22 cellular contexts compared by ENCODE assay signal in the genomic region with DNA sequence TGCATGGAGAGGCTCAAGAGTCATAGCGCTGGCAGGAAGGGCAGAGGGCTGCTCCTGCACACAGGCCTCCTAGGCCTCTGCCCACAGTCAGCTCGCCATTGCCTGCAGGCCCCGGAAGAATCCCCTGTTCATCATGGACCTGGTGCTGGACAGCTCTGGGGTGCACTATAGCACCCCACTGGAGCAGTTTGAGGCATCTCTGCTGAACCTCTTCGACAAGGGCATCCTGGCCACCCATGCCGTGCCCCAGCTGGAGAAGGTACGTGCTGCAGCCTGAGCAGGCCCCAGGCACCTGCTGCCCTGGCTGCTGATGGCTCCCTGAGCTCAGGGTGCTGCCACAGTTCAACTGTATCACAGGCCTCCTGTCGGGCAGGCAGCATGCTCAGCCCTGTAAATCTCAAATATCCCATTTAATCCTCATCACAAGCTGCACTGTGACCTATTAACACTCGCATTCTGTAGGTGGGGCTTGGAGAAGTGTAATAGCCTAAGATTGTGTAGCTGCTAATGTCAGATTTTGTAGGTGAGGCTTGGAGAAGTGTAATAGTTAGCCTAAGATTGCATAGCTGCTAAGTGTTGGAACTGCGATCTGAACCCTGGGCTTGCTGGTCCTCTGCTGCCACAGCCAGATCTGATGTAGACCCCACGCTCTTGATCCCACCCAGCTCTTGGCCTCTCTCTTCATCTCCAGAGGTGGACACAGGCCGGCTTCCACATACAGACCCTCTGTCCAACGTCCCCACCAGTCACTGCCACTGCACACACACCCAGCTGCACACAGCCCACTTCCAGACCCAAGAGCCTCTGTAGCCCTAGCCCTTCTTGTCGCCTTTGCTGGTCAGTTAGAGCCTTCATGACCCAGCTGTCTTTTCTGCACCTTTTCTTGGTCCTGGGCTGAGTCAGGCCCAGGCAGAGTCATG.
"Had no signal": no experiment of that assay in that cellular context is flagged by ENCODE, and none has a peak within 500 bp of the region (broad histone marks: within the 10 kb centered on the region; RNA-seq: fewer than 3 reads in every experiment).

No MANE protein-coding gene starts in this region.

- DNase-seq: activated CD4-positive, alpha-beta T cell treated with anti-CD3 and anti-CD28 coated beads for 1 hour; activated CD4-positive, alpha-beta T cell treated with anti-CD3 and anti-CD28 coated beads, Interleukin-2, amount 50 U/mL, for 48 hours; activated gamma-delta T cell treated with Interleukin-2 at 50 U/mL for 16 hours; activated T-cell treated with anti-CD3 and anti-CD28 coated beads, Interleukin-2, amount 50 U/mL, for 72 hours; anterior cingulate cortex; esophagus squamous epithelium; hippocampal formation; naive thymus-derived CD4-positive, alpha-beta T cell; posterior cingulate gyrus; stimulated activated CD4-positive, alpha-beta T cell treated with anti-CD3 and anti-CD28 coated beads, Interleukin-15, amount 100 ng/mL, for 24 hours; stimulated activated CD4-positive, alpha-beta T cell treated with anti-CD3 and anti-CD28 coated beads, Interleukin-4, amount 100 ng/mL, for 4 hours; stimulated activated CD8-positive, alpha-beta memory T cell treated with anti-CD3 and anti-CD28 coated beads, Interleukin-4, amount 100 ng/mL, for 48 hours; T-helper 9 cell; testis; upper lobe of right lung had no signal

- H3K4me1 ChIP-seq: right atrium auricular region, testis, upper lobe of right lung had no signal

- H3K9me3 ChIP-seq: esophagus squamous epithelium, mucosa of descending colon, neutrophil, right atrium auricular region, testis, upper lobe of right lung had no signal

- H3K4me3 Mint-ChIP-seq: activated T-cell treated with anti-CD3 and anti-CD28 coated beads, Interleukin-2, amount 50 U/mL, for 72 hours; memory B cell; naive thymus-derived CD4-positive, alpha-beta T cell; stimulated activated naive CD8-positive, alpha-beta T cell treated with anti-CD3 and anti-CD28 coated beads, Interleukin-15, Interleukin-2, amounts not matched to agents 100 ng/mL and 50 ng/mL, for 24 hours had no signal

- H3K4me3 ChIP-seq: esophagus squamous epithelium, mucosa of descending colon, right atrium auricular region, testis, upper lobe of right lung had no signal

- ATAC-seq: activated T-cell treated with anti-CD3 and anti-CD28 coated beads, Interleukin-2, amount 50 U/mL, for 72 hours; mucosa of descending colon; naive thymus-derived CD4-positive, alpha-beta T cell; upper lobe of right lung had no signal

- H3K27ac Mint-ChIP-seq: activated T-cell treated with anti-CD3 and anti-CD28 coated beads, Interleukin-2, amount 50 U/mL, for 72 hours; stimulated activated naive CD8-positive, alpha-beta T cell treated with anti-CD3 and anti-CD28 coated beads, Interleukin-15, Interleukin-2, amounts not matched to agents 100 ng/mL and 50 ng/mL, for 24 hours had no signal

- H3K27me3 Mint-ChIP-seq: memory B cell; naive thymus-derived CD4-positive, alpha-beta T cell; stimulated activated naive CD8-positive, alpha-beta T cell treated with anti-CD3 and anti-CD28 coated beads, Interleukin-15, Interleukin-2, amounts not matched to agents 100 ng/mL and 50 ng/mL, for 24 hours had no signal

- H3K27ac ChIP-seq: esophagus squamous epithelium, neutrophil, testis, upper lobe of right lung had no signal

- H3K27me3 ChIP-seq: esophagus squamous epithelium, neutrophil, right atrium auricular region, testis, upper lobe of right lung had no signal

- H3K9me3 Mint-ChIP-seq: activated T-cell treated with anti-CD3 and anti-CD28 coated beads, Interleukin-2, amount 50 U/mL, for 72 hours; memory B cell; naive thymus-derived CD4-positive, alpha-beta T cell; stimulated activated naive CD8-positive, alpha-beta T cell treated with anti-CD3 and anti-CD28 coated beads, Interleukin-15, Interleukin-2, amounts not matched to agents 100 ng/mL and 50 ng/mL, for 24 hours had no signal

- FAIRE-seq: colon, endothelial cell of umbilical vein had no signal

- H3K4me1 Mint-ChIP-seq: naive thymus-derived CD4-positive, alpha-beta T cell had no signal
